In genomic region chr22:20953668-20954500, GRCh38 we compare ENCODE assay signal across 12 cellular contexts. TPM values are rescaled to one million over a fixed set of nuclear protein-coding genes. Genes with fewer than 3 reads are reported as not detected.
DNase-seq lines count a peak whose midpoint lies in the region; ATAC-seq, FAIRE-seq and TF ChIP-seq lines count a peak whose summit lies in the region.
"Had no signal": no experiment of that assay in that cellular context is flagged by ENCODE, and none has a peak within 500 bp of the region (broad histone marks: within the 10 kb centered on the region; RNA-seq: fewer than 3 reads in every experiment).

No MANE protein-coding gene starts in this region.

- POLR2A ChIA-PET in A549 (lab: Yijun Ruan, JAX): no interaction called here

- H3K4me2 ChIP-seq in A549 (0 out of 3 replicates have a peak overlapping the region, but pooled peaks have one; percentile 0), mesenchymal stem cell (ENCODE audit: low read length, poor library complexity, severe bottlenecking) (no peak overlapping the region)
- H3K4me2 ChIP-seq: BLaER1 treated with 17β-estradiol and CSF1 and Interleukin-3, amounts not matched to agents 10 nM and 100 nM had no signal

- H2AFZ ChIP-seq in mesenchymal stem cell (ENCODE audit: low read depth, low read length): no peak overlapping the region

- no peak overlapping the region for H3K4ac ChIP-seq in mesenchymal stem cell (ENCODE audit: low read depth in 1 of 2, low read length in 2 of 2)

- H3K36me3 ChIP-seq in mesenchymal stem cell (ENCODE audit: control insufficient read depth in 1 of 2, insufficient read depth in 2 of 2, low read depth in 1 of 2, low read length in 2 of 2): peaks cover 44 to 50% of the 10 kb centered on the region in 2 experiments

- no peak overlapping the region for H2AK5ac ChIP-seq in mesenchymal stem cell (ENCODE audit: low read length, severe bottlenecking)

- no peak for TF ChIP-seq CTCF in A549 (IDR thresholded peaks at IDR 0.05)
- TF ChIP-seq CTCF in cardiac fibroblast (IDR thresholded peaks at IDR 0.05; ENCODE audit: low read depth, low read length): no peak

- DNase-seq in A549 (ENCODE audit: low read depth in 1 of 2, low spot score in 1 of 2) (peak in 1 of 2 experiments; percentile 16), HPDE6-E6E7 (ENCODE audit: extremely low spot score) (peak; percentile 77), cardiac fibroblast (ENCODE audit: low read depth in 2 of 2) (peak; percentile 44 to 71), mesenchymal stem cell (peak; percentile 32), GF-D8 (lab: John Stamatoyannopoulos, UW) (no peak)
- DNase-seq: cortex of kidney, NCI-H345 had no signal

- no peak for FAIRE-seq in A549 (lab: Jason Lieb, UNC)
- FAIRE-seq: H54 had no signal

- WGBS in A549 (ENCODE audit: missing lambda C conversion rate): 85% methylated on average over 8 of the region's 8 CpGs
- WGBS in mesenchymal stem cell: 100% methylated on average over 8 of the region's 8 CpGs

- H4K91ac ChIP-seq in mesenchymal stem cell (ENCODE audit: low read length): no peak overlapping the region

- H3K9ac ChIP-seq in mesenchymal stem cell (ENCODE audit: low read length): no peak overlapping the region
- H3K9ac ChIP-seq: BLaER1 treated with 17β-estradiol and CSF1 and Interleukin-3, amounts not matched to agents 10 nM and 100 nM had no signal

- TF ChIP-seq EP300 in A549 (IDR thresholded peaks at IDR 0.05): no peak

- TF ChIP-seq POLR2A in A549 (IDR thresholded peaks at IDR 0.05; ENCODE audit: low read length): no peak

- no peak for ATAC-seq in A549
- ATAC-seq in HG03520 (IDR thresholded peaks at IDR 0.05; ENCODE audit: unreplicated experiment): no peak
- no peak for ATAC-seq in GM18498 (IDR thresholded peaks at IDR 0.05; ENCODE audit: unreplicated experiment)
- ATAC-seq in HG03469 (IDR thresholded peaks at IDR 0.05; ENCODE audit: unreplicated experiment): no peak

- TF ChIP-seq RAD21 in A549 (conservative IDR thresholded peaks at IDR 0.05 in 1 of 2, IDR thresholded peaks at IDR 0.05 in 1 of 2): no peak

- H3K79me1 ChIP-seq in mesenchymal stem cell (replicated peaks; ENCODE audit: low read length, poor library complexity, severe bottlenecking): peaks cover 26% of the 10 kb centered on the region

- peak overlapping the region in 1 of 2 experiments; percentile 78; a peak in 3 of 6 replicates for H3K27ac ChIP-seq in A549
- H3K27ac ChIP-seq in mesenchymal stem cell (ENCODE audit: low read length, poor library complexity, severe bottlenecking): no peak overlapping the region
- H3K27ac ChIP-seq: BLaER1 treated with 17β-estradiol and CSF1 and Interleukin-3, amounts not matched to agents 10 nM and 100 nM had no signal

- no peaks in the 10 kb centered on the region for H3K9me3 ChIP-seq in A549
- H3K9me3 ChIP-seq in mesenchymal stem cell (ENCODE audit: control insufficient read depth, low read length): no peaks in the 10 kb centered on the region
- H3K9me3 ChIP-seq: BLaER1 treated with 17β-estradiol and CSF1 and Interleukin-3, amounts not matched to agents 10 nM and 100 nM had no signal

- no peak overlapping the region for H2BK12ac ChIP-seq in mesenchymal stem cell (ENCODE audit: low read length in 2 of 2)

- no peak overlapping the region for H2BK120ac ChIP-seq in mesenchymal stem cell (ENCODE audit: low read depth, low read length)

- H3K23ac ChIP-seq in mesenchymal stem cell (ENCODE audit: low read length in 2 of 2): no peak overlapping the region

- CTCF ChIA-PET in A549 (lab: Yijun Ruan, JAX): interaction anchor here (0.7 to 2.8 kb wide), 6 partner anchors 9 to 150 kb away, joined by 3 to 8 read pairs (median 4); partner anchors contain the start of gene CRKL

- H3K4me1 ChIP-seq in A549 (peaks cover 41% of the 10 kb centered on the region), mesenchymal stem cell (ENCODE audit: control insufficient read depth, insufficient read depth, low read depth, low read length) (peaks cover 33% of the 10 kb centered on the region)

- H3K27me3 ChIP-seq in mesenchymal stem cell (ENCODE audit: control insufficient read depth in 1 of 2, insufficient read depth in 1 of 2, low read length in 2 of 2): no peaks in the 10 kb centered on the region

- no peak overlapping the region for H3K14ac ChIP-seq in mesenchymal stem cell (ENCODE audit: low read length in 2 of 2)

- H2BK5ac ChIP-seq in mesenchymal stem cell (ENCODE audit: low read depth, low read length, poor library complexity, severe bottlenecking): no peak overlapping the region

- H3K4me3 ChIP-seq in A549 (no peak overlapping the region), cardiac fibroblast (replicated peaks in 1 of 2; ENCODE audit: low read depth in 2 of 2, low read length in 2 of 2) (no peak overlapping the region), mesenchymal stem cell (ENCODE audit: insufficient read depth in 1 of 2, low read depth in 1 of 2, low read length in 2 of 2) (no peak overlapping the region)
- H3K4me3 ChIP-seq: BLaER1 treated with 17β-estradiol and CSF1 and Interleukin-3, amounts not matched to agents 10 nM and 100 nM had no signal

- no peak overlapping the region for H2BK15ac ChIP-seq in mesenchymal stem cell (ENCODE audit: low read depth, poor library complexity, severe bottlenecking)

- no peak overlapping the region for H4K8ac ChIP-seq in mesenchymal stem cell (ENCODE audit: low read length)

- H3K18ac ChIP-seq in mesenchymal stem cell (ENCODE audit: low read depth in 1 of 2, low read length in 2 of 2): no peak overlapping the region

TF ChIP-seq in A549, 52 proteins besides CTCF, POLR2A, EP300 and RAD21:
- peak; percentile 52 to 59; a peak in 2 of 4 replicates for TF ChIP-seq CEBPB (IDR thresholded peaks at IDR 0.05)
- TF ChIP-seq EHMT2 (IDR thresholded peaks at IDR 0.05; ENCODE audit: low read depth): no peak

RNA-seq across cellular contexts. Expression of gene AIFM3, which starts 13.2 kb away (rescaled TPM):
- polyA plus RNA-seq in A549 (2011; rRNA removed) (1.2 and 1.4 TPM in 2 replicates), A549 (2017; fragmentation: RNase III; extraction: RNeasy Plus Mini Kit Qiagen cat#74134 plus additional on column Dnase treatment) (2.3 to 4.0 TPM (median 3.6 TPM) in 3 replicates)
- 2.9 TPM in 2 replicates for polyA plus RNA-seq in A549 (2012; cell fraction: cytosol; rRNA removed)
- polyA plus RNA-seq in A549 (2012; cell fraction: nucleus; rRNA removed): 19.7 and 21.2 TPM in 2 replicates
- 1.8 and 2.6 TPM in 2 replicates for polyA minus RNA-seq in A549 (2011; rRNA and poly(A)+ RNA removed)
- polyA plus RNA-seq in mesenchymal stem cell (2013, experiment 1 of 2): 0.18 TPM
- polyA plus RNA-seq in mesenchymal stem cell (2013, experiment 2 of 2): 0.08 TPM

RNA-seq across cellular contexts. Expression of gene LZTR1, which starts 28.2 kb away (rescaled TPM):
- polyA plus RNA-seq in A549 (2011; rRNA removed) (14.1 and 14.4 TPM in 2 replicates), A549 (2017; fragmentation: RNase III; extraction: RNeasy Plus Mini Kit Qiagen cat#74134 plus additional on column Dnase treatment) (22.3 to 23.5 TPM (median 22.6 TPM) in 3 replicates)
- 19.7 and 23.3 TPM in 2 replicates for polyA plus RNA-seq in A549 (2012; cell fraction: cytosol; rRNA removed)
- polyA plus RNA-seq in A549 (2012; cell fraction: nucleus; rRNA removed): 123 and 173 TPM in 2 replicates
- polyA minus RNA-seq in A549 (2011; rRNA and poly(A)+ RNA removed): 22.8 and 27.5 TPM in 2 replicates
- polyA plus RNA-seq in mesenchymal stem cell (2013, experiment 1 of 2): 32.0 TPM
- 29.6 TPM for polyA plus RNA-seq in mesenchymal stem cell (2013, experiment 2 of 2)

RNA-seq across cellular contexts. Expression of gene CRKL, which starts 36.7 kb away (rescaled TPM):
- polyA plus RNA-seq in A549 (2011; rRNA removed) (21.4 and 28.9 TPM in 2 replicates), A549 (2017; fragmentation: RNase III; extraction: RNeasy Plus Mini Kit Qiagen cat#74134 plus additional on column Dnase treatment) (20.6 to 22.8 TPM (median 22.2 TPM) in 3 replicates)
- 9.2 and 12.1 TPM in 2 replicates for polyA plus RNA-seq in A549 (2012; cell fraction: cytosol; rRNA removed)
- 7.3 and 11.1 TPM in 2 replicates for polyA plus RNA-seq in A549 (2012; cell fraction: nucleus; rRNA removed)
- polyA minus RNA-seq in A549 (2011; rRNA and poly(A)+ RNA removed): 30.9 and 33.1 TPM in 2 replicates
- 25.1 TPM for polyA plus RNA-seq in mesenchymal stem cell (2013, experiment 1 of 2)
- polyA plus RNA-seq in mesenchymal stem cell (2013, experiment 2 of 2): 25.3 TPM

RNA-seq across cellular contexts. Expression of gene THAP7, which starts 48.0 kb away (rescaled TPM):
- polyA plus RNA-seq in A549 (2011; rRNA removed): 15.5 and 15.9 TPM in 2 replicates
- polyA plus RNA-seq in A549 (2012; cell fraction: cytosol; rRNA removed): 29.7 and 39.2 TPM in 2 replicates
- polyA plus RNA-seq in A549 (2012; cell fraction: nucleus; rRNA removed): 43.5 and 52.5 TPM in 2 replicates
- polyA plus RNA-seq in A549 (2017; fragmentation: RNase III; extraction: RNeasy Plus Mini Kit Qiagen cat#74134 plus additional on column Dnase treatment): 18.4 to 22.7 TPM (median 19.7 TPM) in 3 replicates
- polyA minus RNA-seq in A549 (2011; rRNA and poly(A)+ RNA removed): 15.1 and 16.7 TPM in 2 replicates
- polyA plus RNA-seq in mesenchymal stem cell (2013, experiment 1 of 2): 15.5 TPM
- polyA plus RNA-seq in mesenchymal stem cell (2013, experiment 2 of 2): 15.1 TPM
